1 cellular context compared by ENCODE assay signal in the genomic region with DNA sequence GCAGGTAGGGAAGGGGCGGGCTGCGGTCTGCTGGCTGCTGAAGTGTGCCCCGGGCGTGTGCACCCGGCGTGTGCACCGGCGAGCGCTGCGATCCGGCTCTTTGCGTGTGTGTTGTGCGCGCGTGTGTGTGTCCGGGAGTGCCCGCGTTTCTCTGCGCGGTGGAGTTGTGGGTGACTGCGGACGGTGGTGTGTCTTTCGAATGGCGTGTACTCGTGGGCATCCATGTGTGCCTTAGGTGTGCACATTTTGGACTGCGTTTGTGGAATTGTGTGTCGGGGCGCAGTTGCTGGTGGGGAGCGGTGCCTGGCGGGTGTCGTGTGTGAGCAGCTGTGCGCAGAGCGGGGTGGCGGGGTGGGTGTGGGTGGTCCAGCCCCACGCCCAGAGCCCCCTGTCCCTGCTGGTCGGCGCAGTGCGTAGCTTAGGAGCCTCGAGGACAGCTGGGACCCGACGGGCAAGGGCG.
TF ChIP-seq lines count a peak whose summit lies in the region.

No MANE protein-coding gene starts in this region.

TF ChIP-seq in K562, 482 proteins besides CTCF, POLR2A, EP300 and RAD21 (continued from another document):
- TF ChIP-seq, protein P1, sequence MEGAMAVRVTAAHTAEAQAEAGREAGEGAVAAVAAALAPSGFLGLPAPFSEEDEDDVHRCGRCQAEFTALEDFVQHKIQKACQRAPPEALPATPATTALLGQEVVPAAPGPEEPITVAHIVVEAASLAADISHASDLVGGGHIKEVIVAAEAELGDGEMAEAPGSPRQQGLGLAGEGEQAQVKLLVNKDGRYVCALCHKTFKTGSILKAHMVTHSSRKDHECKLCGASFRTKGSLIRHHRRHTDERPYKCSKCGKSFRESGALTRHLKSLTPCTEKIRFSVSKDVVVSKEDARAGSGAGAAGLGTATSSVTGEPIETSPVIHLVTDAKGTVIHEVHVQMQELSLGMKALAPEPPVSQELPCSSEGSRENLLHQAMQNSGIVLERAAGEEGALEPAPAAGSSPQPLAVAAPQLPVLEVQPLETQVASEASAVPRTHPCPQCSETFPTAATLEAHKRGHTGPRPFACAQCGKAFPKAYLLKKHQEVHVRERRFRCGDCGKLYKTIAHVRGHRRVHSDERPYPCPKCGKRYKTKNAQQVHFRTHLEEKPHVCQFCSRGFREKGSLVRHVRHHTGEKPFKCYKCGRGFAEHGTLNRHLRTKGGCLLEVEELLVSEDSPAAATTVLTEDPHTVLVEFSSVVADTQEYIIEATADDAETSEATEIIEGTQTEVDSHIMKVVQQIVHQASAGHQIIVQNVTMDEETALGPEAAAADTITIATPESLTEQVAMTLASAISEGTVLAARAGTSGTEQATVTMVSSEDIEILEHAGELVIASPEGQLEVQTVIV (CRISPR knock-in tag; IDR thresholded peaks at IDR 0.05; ENCODE audit: borderline replicate concordance): no peak
- TF ChIP-seq E2F6 (IDR thresholded peaks at IDR 0.05; ENCODE audit: borderline replicate concordance in 1 of 2, extremely low read depth in 1 of 2, insufficient read depth in 1 of 2, insufficient read length in 1 of 2, low read depth in 1 of 2, low read length in 1 of 2, poor library complexity in 1 of 2, severe bottlenecking in 1 of 2) (peak in 1 of 2 experiments; percentile 38), MCM7 (IDR thresholded peaks at IDR 0.05) (no peak), ZNF778 (CRISPR knock-in tag; IDR thresholded peaks at IDR 0.05) (no peak), ZC3H11A (IDR thresholded peaks at IDR 0.05; ENCODE audit: low read depth, low read length) (no peak), ZNF511 (CRISPR knock-in tag; IDR thresholded peaks at IDR 0.05) (peak; percentile 78), ZBTB11 (CRISPR knock-in tag; IDR thresholded peaks at IDR 0.05) (no peak), POLR2AphosphoS5 (IDR thresholded peaks at IDR 0.05; ENCODE audit: control insufficient read depth, insufficient read depth, low read depth, low read length) (no peak), LEF1 (IDR thresholded peaks at IDR 0.05) (no peak), SIX5 (IDR thresholded peaks at IDR 0.05; ENCODE audit: borderline replicate concordance in 1 of 2, insufficient read depth in 1 of 2, low read depth in 1 of 2, low read length in 2 of 2) (no peak)
- TF ChIP-seq, protein P2, sequence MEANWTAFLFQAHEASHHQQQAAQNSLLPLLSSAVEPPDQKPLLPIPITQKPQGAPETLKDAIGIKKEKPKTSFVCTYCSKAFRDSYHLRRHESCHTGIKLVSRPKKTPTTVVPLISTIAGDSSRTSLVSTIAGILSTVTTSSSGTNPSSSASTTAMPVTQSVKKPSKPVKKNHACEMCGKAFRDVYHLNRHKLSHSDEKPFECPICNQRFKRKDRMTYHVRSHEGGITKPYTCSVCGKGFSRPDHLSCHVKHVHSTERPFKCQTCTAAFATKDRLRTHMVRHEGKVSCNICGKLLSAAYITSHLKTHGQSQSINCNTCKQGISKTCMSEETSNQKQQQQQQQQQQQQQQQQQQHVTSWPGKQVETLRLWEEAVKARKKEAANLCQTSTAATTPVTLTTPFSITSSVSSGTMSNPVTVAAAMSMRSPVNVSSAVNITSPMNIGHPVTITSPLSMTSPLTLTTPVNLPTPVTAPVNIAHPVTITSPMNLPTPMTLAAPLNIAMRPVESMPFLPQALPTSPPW (CRISPR knock-in tag; IDR thresholded peaks at IDR 0.05): no peak
